ENCODE assay signal across 20 cellular contexts in genomic region chr2:101971836-101972235, GRCh38. TPM values are rescaled to one million over a fixed set of nuclear protein-coding genes. Genes with fewer than 3 reads are reported as not detected.
"Had no signal": no experiment of that assay in that cellular context is flagged by ENCODE, and none has a peak within 500 bp of the region (broad histone marks: within the 10 kb centered on the region; RNA-seq: fewer than 3 reads in every experiment).

No MANE protein-coding gene starts in this region.

- H3K4me3 Mint-ChIP-seq: activated CD4-positive, alpha-beta memory T cell treated with anti-CD3 and anti-CD28 coated beads, Interleukin-2, amount 10 ng/mL, durations not matched to agents 7 days and 5 days; activated T-cell treated with anti-CD3 and anti-CD28 coated beads, Interleukin-2, amount 50 U/mL, for 24 hours; natural killer cell had no signal

- H3K27me3 ChIP-seq: adrenal gland, upper lobe of left lung had no signal

- H3K36me3 ChIP-seq: adrenal gland, upper lobe of left lung had no signal

- H3K27me3 Mint-ChIP-seq: activated CD4-positive, alpha-beta memory T cell treated with anti-CD3 and anti-CD28 coated beads, Interleukin-2, amount 10 ng/mL, durations not matched to agents 7 days and 5 days had no signal

- H3K9me3 ChIP-seq: adrenal gland, upper lobe of left lung had no signal

- ATAC-seq: left ventricle myocardium superior, natural killer cell had no signal

- DNase-seq: activated CD4-positive, alpha-beta memory T cell treated with anti-CD3 and anti-CD28 coated beads, Interleukin-2, amount 10 ng/mL, durations not matched to agents 7 days and 5 days; activated CD4-positive, alpha-beta T cell treated with anti-CD3 and anti-CD28 coated beads for 1 hour; activated effector memory CD4-positive, alpha-beta T cell treated with Interleukin-2 at 50 U/mL for 16 hours; activated naive CD4-positive, alpha-beta T cell treated with anti-CD3 and anti-CD28 coated beads, Interleukin-2, amount 50 U/mL, for 16 hours; activated T-cell treated with anti-CD3 and anti-CD28 coated beads, Interleukin-2, amount 50 U/mL, for 24 hours; adrenal gland; central memory CD4-positive, alpha-beta T cell; dermis blood vessel endothelial cell; hippocampal formation; kidney glomerular epithelial cell; left ventricle myocardium superior; mesendoderm; natural killer cell; stimulated activated CD4-positive, alpha-beta T cell treated with anti-CD3 and anti-CD28 coated beads, Interleukin-15, amount 100 ng/mL, for 24 hours; stimulated activated CD4-positive, alpha-beta T cell treated with anti-CD3 and anti-CD28 coated beads, Interleukin-4, amount 100 ng/mL, for 1 hour; stimulated activated naive CD4-positive, alpha-beta T cell treated with Interleukin-2 at 50 U/mL for 16 hours; T-helper 1 cell; T1000; upper lobe of left lung had no signal

- H3K27ac Mint-ChIP-seq: activated CD4-positive, alpha-beta memory T cell treated with anti-CD3 and anti-CD28 coated beads, Interleukin-2, amount 10 ng/mL, durations not matched to agents 7 days and 5 days; activated T-cell treated with anti-CD3 and anti-CD28 coated beads, Interleukin-2, amount 50 U/mL, for 24 hours; natural killer cell had no signal

- H3K4me3 ChIP-seq: adrenal gland, upper lobe of left lung had no signal

RNA-seq across cellular contexts. Expression of gene IL1R2, which starts 19.9 kb away (rescaled TPM):
- total RNA-seq: glomerular endothelial cell had no signal
